Comparison of ENCODE assay signal across 11 cellular contexts in genomic region chr13:45142440-45143345, GRCh38. TPM values are rescaled to one million over a fixed set of nuclear protein-coding genes. Genes with fewer than 3 reads are reported as not detected.
DNase-seq lines count a peak whose midpoint lies in the region; ATAC-seq lines count a peak whose summit lies in the region.
"Had no signal": no experiment of that assay in that cellular context is flagged by ENCODE, and none has a peak within 500 bp of the region (broad histone marks: within the 10 kb centered on the region; RNA-seq: fewer than 3 reads in every experiment).

No MANE protein-coding gene starts in this region.

- CTCF ChIA-PET in CD8-positive, alpha-beta memory T cell (lab: Charles Lee): interaction anchor here (1.3 kb wide), 1 partner anchor 169 kb away, joined by 3 read pairs; no protein-coding TSS in a partner anchor

- H3K27ac Mint-ChIP-seq in T-helper 17 cell: peak overlapping the region; percentile 57
- H3K27ac Mint-ChIP-seq in CD8-positive, alpha-beta memory T cell: peak overlapping the region in 1 of 8 donors; percentile 39
- H3K27ac Mint-ChIP-seq: activated naive CD8-positive, alpha-beta T cell treated with anti-CD3 and anti-CD28 coated beads, Interleukin-2, amount 10 ng/mL, durations not matched to agents 7 days and 5 days had no signal

- DNase-seq in T-helper 17 cell: no peak
- peak; percentile 42 for DNase-seq in inferior parietal cortex (ENCODE audit: extremely low spot score)
- peak; percentile 63 for DNase-seq in superior temporal gyrus (ENCODE audit: extremely low spot score)
- no peak for DNase-seq in KG1 (lab: John Stamatoyannopoulos, UW)
- DNase-seq in CD8-positive, alpha-beta memory T cell: no peak
- DNase-seq: activated CD4-positive, CD25-positive, alpha-beta regulatory T cell treated with anti-CD3 and anti-CD28 coated beads, Interleukin-2, amount 50 U/mL, for 72 hours; activated naive CD8-positive, alpha-beta T cell treated with anti-CD3 and anti-CD28 coated beads, Interleukin-2, amount 10 ng/mL, durations not matched to agents 7 days and 5 days; naive thymus-derived CD8-positive, alpha-beta T cell had no signal

- H3K36me3 Mint-ChIP-seq in T-helper 17 cell (ENCODE audit: low read depth): peaks cover 15% of the 10 kb centered on the region
- peaks cover 8 to 35% (median 17%) of the 10 kb centered on the region in 3 donors for H3K36me3 Mint-ChIP-seq in CD8-positive, alpha-beta memory T cell

- peak overlapping the region; percentile 5 for H3K27ac ChIP-seq in HUES48 (ENCODE audit: low read depth, low read length)
- H3K27ac ChIP-seq in CD8-positive, alpha-beta memory T cell (ENCODE audit: low read depth, low read length): no peak overlapping the region

- H3K9ac ChIP-seq in HUES48 (ENCODE audit: low read depth, low read length): no peak overlapping the region

- H3K9me3 ChIP-seq in HUES48 (ENCODE audit: control insufficient read depth, insufficient read depth, low read length) (no peaks in the 10 kb centered on the region), T-helper 17 cell (ENCODE audit: control insufficient read depth, low read length, poor library complexity, severe bottlenecking) (no peaks in the 10 kb centered on the region)
- H3K9me3 ChIP-seq in CD8-positive, alpha-beta memory T cell (ENCODE audit: low read length): no peaks in the 10 kb centered on the region

- H3K36me3 ChIP-seq in HUES48 (ENCODE audit: control insufficient read depth, insufficient read depth, low read length): peaks cover 28% of the 10 kb centered on the region
- peaks cover 7% of the 10 kb centered on the region for H3K36me3 ChIP-seq in CD8-positive, alpha-beta memory T cell (ENCODE audit: insufficient read depth, low read length)

- no peak overlapping the region for H3K4me3 Mint-ChIP-seq in T-helper 17 cell
- no peak overlapping the region for H3K4me3 Mint-ChIP-seq in CD8-positive, alpha-beta memory T cell
- H3K4me3 Mint-ChIP-seq: activated naive CD8-positive, alpha-beta T cell treated with anti-CD3 and anti-CD28 coated beads, Interleukin-2, amount 10 ng/mL, durations not matched to agents 7 days and 5 days; naive thymus-derived CD8-positive, alpha-beta T cell had no signal

- peaks cover 28% of the 10 kb centered on the region for H3K4me1 Mint-ChIP-seq in T-helper 17 cell
- peaks cover 26 to 57% (median 35%) of the 10 kb centered on the region in 3 donors for H3K4me1 Mint-ChIP-seq in CD8-positive, alpha-beta memory T cell

- H3K27me3 ChIP-seq in HUES48 (ENCODE audit: control insufficient read depth, insufficient read depth, low read length): no peaks in the 10 kb centered on the region
- no peaks in the 10 kb centered on the region for H3K27me3 ChIP-seq in CD8-positive, alpha-beta memory T cell (ENCODE audit: insufficient read depth, low read length, poor library complexity, severe bottlenecking)

- H3K4me1 ChIP-seq in HUES48 (ENCODE audit: control insufficient read depth, insufficient read depth, low read length): peaks cover 5% of the 10 kb centered on the region; the same call in 1 of the 2 replicates
- no peaks in the 10 kb centered on the region for H3K4me1 ChIP-seq in CD8-positive, alpha-beta memory T cell (ENCODE audit: insufficient read depth, low read length)

- ATAC-seq in T-helper 17 cell (no peak), GM21576 (IDR thresholded peaks at IDR 0.05; ENCODE audit: unreplicated experiment) (no peak)
- ATAC-seq: naive thymus-derived CD8-positive, alpha-beta T cell had no signal

- POLR2A ChIA-PET in CD8-positive, alpha-beta memory T cell (lab: Charles Lee): no interaction called here

- no peaks in the 10 kb centered on the region for H3K9me3 Mint-ChIP-seq in CD8-positive, alpha-beta memory T cell
- H3K9me3 Mint-ChIP-seq: activated naive CD8-positive, alpha-beta T cell treated with anti-CD3 and anti-CD28 coated beads, Interleukin-2, amount 10 ng/mL, durations not matched to agents 7 days and 5 days; naive thymus-derived CD8-positive, alpha-beta T cell had no signal

- H3K27me3 Mint-ChIP-seq in T-helper 17 cell: no peaks in the 10 kb centered on the region
- no peaks in the 10 kb centered on the region for H3K27me3 Mint-ChIP-seq in CD8-positive, alpha-beta memory T cell
- H3K27me3 Mint-ChIP-seq: activated naive CD8-positive, alpha-beta T cell treated with anti-CD3 and anti-CD28 coated beads, Interleukin-2, amount 10 ng/mL, durations not matched to agents 7 days and 5 days; naive thymus-derived CD8-positive, alpha-beta T cell had no signal

- no peak overlapping the region for H3K4me3 ChIP-seq in HUES48 (ENCODE audit: low read depth, low read length)
- H3K4me3 ChIP-seq in CD8-positive, alpha-beta memory T cell (ENCODE audit: low read length): no peak overlapping the region

RNA-seq across cellular contexts. Expression of gene GTF2F2, which starts 22.4 kb away (rescaled TPM):
- 10 to 100 TPM; 12.2 to 16.2 TPM for total RNA-seq in T-helper 17 cell
- 10 to 100 TPM; 27.9 to 29.3 TPM for total RNA-seq in CD8-positive, alpha-beta memory T cell
- 10.4 TPM for polyA plus RNA-seq in CD8-positive, alpha-beta memory T cell

RNA-seq across cellular contexts. Expression of gene KCTD4, which starts 58.2 kb away (rescaled TPM):
- total RNA-seq in T-helper 17 cell: not detected
- not detected for total RNA-seq in CD8-positive, alpha-beta memory T cell
- not detected for polyA plus RNA-seq in CD8-positive, alpha-beta memory T cell
- total RNA-seq: activated naive CD8-positive, alpha-beta T cell treated with anti-CD3 and anti-CD28 coated beads, Interleukin-2, amount 10 ng/mL, durations not matched to agents 7 days and 5 days; naive thymus-derived CD8-positive, alpha-beta T cell; OCI-LY7 had no signal

Comparison
In these comparisons a context has a peak if more than half of its experiments do, and no peak if none do; other contexts are left out.
1. DNase-seq: peak in inferior parietal cortex (single experiment) and superior temporal gyrus (single experiment); none in T-helper 17 cell (0 of 3), KG1 (single experiment) and CD8-positive, alpha-beta memory T cell (0 of 5).